Comparison of ENCODE assay signal across 23 cellular contexts in the genomic region with DNA sequence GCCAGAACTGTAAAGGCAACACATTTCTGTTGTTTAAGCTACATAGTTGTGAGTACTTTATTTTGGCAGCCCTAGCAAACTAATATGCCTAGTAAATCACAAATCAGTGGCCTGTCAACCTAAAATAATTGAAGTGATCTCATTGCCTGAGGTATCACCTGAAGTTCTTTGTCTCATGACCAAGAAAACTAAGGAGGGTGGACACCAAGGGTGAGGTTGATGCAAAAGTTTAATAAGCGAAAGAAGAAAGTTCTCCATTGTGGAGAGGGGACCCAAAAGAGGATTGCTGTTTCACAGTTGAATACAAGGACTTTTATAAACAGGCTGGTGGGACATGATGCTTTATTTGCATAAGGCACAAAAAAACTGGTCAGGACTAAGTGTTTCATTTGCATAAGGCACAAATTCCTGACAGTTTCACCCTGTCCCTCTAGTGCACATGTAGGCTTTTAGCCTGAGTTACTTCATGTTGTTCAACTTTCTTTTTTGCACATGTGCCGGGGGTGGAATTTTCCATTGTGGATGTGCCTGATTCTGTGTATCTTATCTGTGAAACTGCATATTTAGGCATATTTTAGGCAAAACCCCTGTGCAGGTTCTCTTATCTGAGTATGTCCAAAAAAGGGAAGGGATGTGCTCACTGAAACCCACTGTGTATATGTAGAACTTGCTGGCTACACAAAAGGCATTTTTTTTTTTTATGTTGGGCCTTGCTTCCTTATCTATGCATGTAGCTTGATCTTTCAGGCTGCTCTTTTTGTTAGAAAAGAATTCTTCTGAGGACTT.
"Had no signal": no experiment of that assay in that cellular context is flagged by ENCODE, and none has a peak within 500 bp of the region (broad histone marks: within the 10 kb centered on the region; RNA-seq: fewer than 3 reads in every experiment).

No MANE protein-coding gene starts in this region.

- H3K27ac ChIP-seq: breast epithelium, esophagus squamous epithelium, gastrocnemius medialis, lower lobe of right lung, psoas muscle, right atrium auricular region, upper lobe of right lung had no signal

- H3K27ac Mint-ChIP-seq: activated B cell treated with CpG ODN at 0.5 μM for 24 hours; activated CD4-positive, alpha-beta T cell treated with anti-CD3 and anti-CD28 coated beads for 36 hours; activated naive CD4-positive, alpha-beta T cell treated with anti-CD3 and anti-CD28 coated beads for 36 hours; activated naive CD8-positive, alpha-beta T cell treated with anti-CD3 and anti-CD28 coated beads, Interleukin-2, amount 10 ng/mL, durations not matched to agents 7 days and 5 days; naive B cell had no signal

- H3K27me3 ChIP-seq: breast epithelium, esophagus squamous epithelium, gastrocnemius medialis, right atrium auricular region, upper lobe of right lung had no signal

- DNase-seq: activated B cell treated with CpG ODN at 0.5 μM for 24 hours; activated CD4-positive, alpha-beta T cell treated with anti-CD3 and anti-CD28 coated beads for 36 hours; activated CD4-positive, alpha-beta T cell treated with anti-CD3 and anti-CD28 coated beads, Interleukin-2, amount 50 U/mL, for 48 hours; activated CD8-positive, alpha-beta memory T cell treated with anti-CD3 and anti-CD28 coated beads, Interleukin-2, amount 50 U/mL, for 48 hours; activated effector memory CD4-positive, alpha-beta T cell treated with Interleukin-2 at 50 U/mL for 16 hours; activated naive CD4-positive, alpha-beta T cell treated with anti-CD3 and anti-CD28 coated beads for 36 hours; activated naive CD8-positive, alpha-beta T cell treated with anti-CD3 and anti-CD28 coated beads, Interleukin-2, amount 10 ng/mL, durations not matched to agents 7 days and 5 days; activated T-cell treated with anti-CD3 and anti-CD28 coated beads, Interleukin-2, amount 50 U/mL, for 4 hours; amniotic stem cell; effector memory CD4-positive, alpha-beta T cell; esophagus squamous epithelium; gastrocnemius medialis; hypothalamus; lower lobe of right lung; naive B cell; psoas muscle; stimulated activated CD4-positive, alpha-beta T cell treated with anti-CD3 and anti-CD28 coated beads, Interleukin-4, amount 100 ng/mL, for 24 hours; stimulated activated naive CD4-positive, alpha-beta T cell treated with Interleukin-2 at 50 U/mL for 16 hours; T-helper 1 cell; upper lobe of right lung had no signal

- H3K4me1 ChIP-seq: breast epithelium, gastrocnemius medialis, lower lobe of right lung, psoas muscle, upper lobe of right lung had no signal

- H3K36me3 Mint-ChIP-seq: activated naive CD8-positive, alpha-beta T cell treated with anti-CD3 and anti-CD28 coated beads, Interleukin-2, amount 10 ng/mL, durations not matched to agents 7 days and 5 days had no signal

- H3K4me3 Mint-ChIP-seq: activated B cell treated with CpG ODN at 0.5 μM for 24 hours; activated CD4-positive, alpha-beta T cell treated with anti-CD3 and anti-CD28 coated beads for 36 hours; activated naive CD4-positive, alpha-beta T cell treated with anti-CD3 and anti-CD28 coated beads for 36 hours; activated naive CD8-positive, alpha-beta T cell treated with anti-CD3 and anti-CD28 coated beads, Interleukin-2, amount 10 ng/mL, durations not matched to agents 7 days and 5 days; activated T-cell treated with anti-CD3 and anti-CD28 coated beads, Interleukin-2, amount 50 U/mL, for 4 hours; central memory CD8-positive, alpha-beta T cell; naive B cell had no signal

- H3K4me3 ChIP-seq: breast epithelium, esophagus squamous epithelium, gastrocnemius medialis, lower lobe of right lung, psoas muscle, right atrium auricular region, upper lobe of right lung had no signal

- H3K4me1 Mint-ChIP-seq: activated B cell treated with CpG ODN at 0.5 μM for 24 hours; activated naive CD8-positive, alpha-beta T cell treated with anti-CD3 and anti-CD28 coated beads, Interleukin-2, amount 10 ng/mL, durations not matched to agents 7 days and 5 days; central memory CD8-positive, alpha-beta T cell; naive B cell had no signal

- ATAC-seq: activated CD4-positive, alpha-beta T cell treated with anti-CD3 and anti-CD28 coated beads for 36 hours; activated T-cell treated with anti-CD3 and anti-CD28 coated beads, Interleukin-2, amount 50 U/mL, for 4 hours; gastrocnemius medialis; lower lobe of right lung; psoas muscle; upper lobe of right lung had no signal

- H3K9me3 ChIP-seq: gastrocnemius medialis, lower lobe of right lung had no signal

- H3K36me3 ChIP-seq: breast epithelium, esophagus squamous epithelium, gastrocnemius medialis, lower lobe of right lung, right atrium auricular region, upper lobe of right lung had no signal
